Comparison of ENCODE assay signal across 17 cellular contexts in the genomic region with DNA sequence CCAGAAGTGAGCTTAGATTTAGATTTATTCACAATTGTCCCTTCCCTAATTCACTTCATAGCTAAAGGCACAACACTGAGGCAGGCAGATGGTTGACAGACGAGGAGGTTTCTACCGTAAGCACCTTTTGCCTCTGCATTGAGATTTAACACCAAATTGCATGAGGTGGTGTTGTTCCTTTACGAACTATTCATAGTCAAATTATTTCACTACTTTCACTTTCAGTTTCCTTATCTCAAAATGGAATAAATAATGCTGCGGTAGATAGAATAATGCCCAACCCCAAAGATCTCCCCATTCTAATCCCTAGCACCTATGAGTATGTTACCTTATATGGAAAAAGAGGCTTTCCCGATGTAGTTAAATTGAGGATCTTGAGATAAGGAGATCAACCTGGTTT. TPM values are rescaled to one million over a fixed set of nuclear protein-coding genes. Genes with fewer than 3 reads are reported as not detected.
DNase-seq lines count a peak whose midpoint lies in the region; ATAC-seq and TF ChIP-seq lines count a peak whose summit lies in the region.
"Had no signal": no experiment of that assay in that cellular context is flagged by ENCODE, and none has a peak within 500 bp of the region (broad histone marks: within the 10 kb centered on the region; RNA-seq: fewer than 3 reads in every experiment).

No MANE protein-coding gene starts in this region.

- no peak for ATAC-seq in stimulated activated naive CD8-positive, alpha-beta T cell treated with anti-CD3 and anti-CD28 coated beads, Interleukin-15, Interleukin-2, amounts not matched to agents 100 U/mL and 50 U/mL, for 24 hours
- ATAC-seq in Panc1 (no peak), GM18909 (IDR thresholded peaks at IDR 0.05; ENCODE audit: poor library complexity, unreplicated experiment) (no peak), mucosa of descending colon (no peak)

- H3K36me3 ChIP-seq in Panc1 (ENCODE audit: control insufficient read depth, insufficient read depth, low read length) (no peaks in the 10 kb centered on the region), mucosa of descending colon (ENCODE audit: low read depth) (no peaks in the 10 kb centered on the region), BE2C (no peaks in the 10 kb centered on the region)
- H3K36me3 ChIP-seq: uterus had no signal

- CTCF ChIA-PET in Panc1 (lab: Charles Lee), result no interaction called here

- POLR2A ChIA-PET in Panc1 (lab: Charles Lee), result no interaction called here

- no peaks in the 10 kb centered on the region for H3K36me3 Mint-ChIP-seq in stimulated activated naive CD8-positive, alpha-beta T cell treated with anti-CD3 and anti-CD28 coated beads, Interleukin-15, Interleukin-2, amounts not matched to agents 100 ng/mL and 50 ng/mL, for 24 hours (ENCODE audit: low read depth)
- H3K36me3 Mint-ChIP-seq in immature natural killer cell, result no peaks in the 10 kb centered on the region

- no peaks in the 10 kb centered on the region for H3K9me3 ChIP-seq in Panc1 (ENCODE audit: control insufficient read depth, insufficient read depth, low read depth, low read length)
- H3K9me3 ChIP-seq in mucosa of descending colon, result no peaks in the 10 kb centered on the region
- no peaks in the 10 kb centered on the region for H3K9me3 ChIP-seq in BE2C
- H3K9me3 ChIP-seq: uterus had no signal

- H3K4me1 Mint-ChIP-seq in stimulated activated naive CD8-positive, alpha-beta T cell treated with anti-CD3 and anti-CD28 coated beads, Interleukin-15, Interleukin-2, amounts not matched to agents 100 ng/mL and 50 ng/mL, for 24 hours (ENCODE audit: low read depth), result peaks cover 12% of the 10 kb centered on the region
- peaks cover 9 to 12% of the 10 kb centered on the region in 2 donors for H3K4me1 Mint-ChIP-seq in immature natural killer cell

- TF ChIP-seq CTCF in Panc1 (IDR thresholded peaks at IDR 0.05) (no peak), mucosa of descending colon (IDR thresholded peaks at IDR 0.05) (no peak), BE2C (IDR thresholded peaks at IDR 0.05; ENCODE audit: low read depth, low read length) (no peak)

- in situ Hi-C loops in Panc1 (cut with HindIII; ENCODE audit: low pct_unique_long_range_greater_than_20kb, low sequenced_read_pairs), result no loop called here

- peaks cover 4% of the 10 kb centered on the region for H3K27me3 Mint-ChIP-seq in stimulated activated naive CD8-positive, alpha-beta T cell treated with anti-CD3 and anti-CD28 coated beads, Interleukin-15, Interleukin-2, amounts not matched to agents 100 ng/mL and 50 ng/mL, for 24 hours
- peaks cover 0 to 2% (median 0%) of the 10 kb centered on the region in 3 donors for H3K27me3 Mint-ChIP-seq in immature natural killer cell (ENCODE audit: low read depth in 3 of 3)

- H3K27ac Mint-ChIP-seq in stimulated activated naive CD8-positive, alpha-beta T cell treated with anti-CD3 and anti-CD28 coated beads, Interleukin-15, Interleukin-2, amounts not matched to agents 100 ng/mL and 50 ng/mL, for 24 hours, result no peak overlapping the region
- H3K27ac Mint-ChIP-seq in immature natural killer cell, result peak overlapping the region in 1 of 6 donors; percentile 17

- H3K9me3 Mint-ChIP-seq in stimulated activated naive CD8-positive, alpha-beta T cell treated with anti-CD3 and anti-CD28 coated beads, Interleukin-15, Interleukin-2, amounts not matched to agents 100 ng/mL and 50 ng/mL, for 24 hours, result no peaks in the 10 kb centered on the region
- H3K9me3 Mint-ChIP-seq in immature natural killer cell, result peaks cover 0 to 4% (median under 1%) of the 10 kb centered on the region in 6 donors

- no peaks in the 10 kb centered on the region for H3K4me1 ChIP-seq in Panc1 (ENCODE audit: control insufficient read depth, insufficient read depth, low read length)
- no peaks in the 10 kb centered on the region for H3K4me1 ChIP-seq in mucosa of descending colon (ENCODE audit: low read depth)
- no peaks in the 10 kb centered on the region for H3K4me1 ChIP-seq in BE2C
- H3K4me1 ChIP-seq: uterus had no signal

- no peak overlapping the region for H3K27ac ChIP-seq in Panc1 (ENCODE audit: low read length)
- H3K27ac ChIP-seq: uterus had no signal

- peak overlapping the region; percentile 32 for H3K4me3 Mint-ChIP-seq in stimulated activated naive CD8-positive, alpha-beta T cell treated with anti-CD3 and anti-CD28 coated beads, Interleukin-15, Interleukin-2, amounts not matched to agents 100 ng/mL and 50 ng/mL, for 24 hours
- H3K4me3 Mint-ChIP-seq in immature natural killer cell, result peak overlapping the region in 3 of 5 donors; percentile 9 to 35 (median 27)

- H3K27me3 ChIP-seq in Panc1 (ENCODE audit: control insufficient read depth, insufficient read depth, low read length) (no peaks in the 10 kb centered on the region), BE2C (no peaks in the 10 kb centered on the region)
- H3K27me3 ChIP-seq: uterus had no signal

- H3K4me3 ChIP-seq in Panc1 (ENCODE audit: low read depth in 2 of 2, low read length in 2 of 2), result peak overlapping the region; percentile 4 to 21; a peak in 1 of 4 replicates
- no peak overlapping the region for H3K4me3 ChIP-seq in mucosa of descending colon
- no peak overlapping the region for H3K4me3 ChIP-seq in BE2C (ENCODE audit: low read depth, low read length)
- H3K4me3 ChIP-seq: uterus had no signal

- no TSS peak for BruUV-seq in Panc1 (replicated peaks; lab: Mats Ljungman, UMichigan)

- DNase-seq in stimulated activated naive CD8-positive, alpha-beta T cell treated with anti-CD3 and anti-CD28 coated beads, Interleukin-15, Interleukin-2, amounts not matched to agents 100 U/mL and 50 U/mL, for 24 hours, result no peak
- no peak for DNase-seq in Panc1 (ENCODE audit: low read depth, low spot score)
- no peak for DNase-seq in immature natural killer cell
- DNase-seq in OCI-M2 (lab: John Stamatoyannopoulos, UW; ENCODE audit: unreplicated experiment), result no peak
- DNase-seq in mucosa of descending colon, result no peak
- DNase-seq in BE2C, result no peak
- DNase-seq: activated CD4-positive, CD25-positive, alpha-beta regulatory T cell; activated effector memory CD4-positive, alpha-beta T cell treated with anti-CD3 and anti-CD28 coated beads, Interleukin-2, amount 50 U/mL, for 16 hours; C1 segment of cervical spinal cord; Kasumi-1; kidney; NCI-H2029 treated with DMSO at 0.1 percent for 48 hours; uterus had no signal

- intact Hi-C loops in Panc1 (cut with micrococcal nuclease; ENCODE audit: unreplicated experiment), result no loop called here
- intact Hi-C loops in mucosa of descending colon (cut with DNase I, micrococcal nuclease), result no loop called here

RNA-seq across cellular contexts. Expression of gene LINC00305, which starts 58.9 kb away (rescaled TPM):
- not detected for total RNA-seq in Panc1 (2021; ENCODE audit: unreplicated experiment)
- polyA plus RNA-seq in Panc1 (2012; ENCODE audit: insufficient read length), result not detected
- polyA plus RNA-seq in immature natural killer cell, result not detected
- total RNA-seq in mucosa of descending colon, result not detected
- polyA plus RNA-seq in BE2C (2012; ENCODE audit: insufficient read depth, insufficient read length, low read depth), result not detected
- total RNA-seq: bronchial epithelial cell, kidney, pulmonary artery endothelial cell had no signal

Comparison
In these comparisons a context has a peak if more than half of its experiments do, and no peak if none do; other contexts are left out.
1. H3K4me3 ChIP-seq: peak in Panc1 (2 of 2); none in mucosa of descending colon (single experiment) and BE2C (single experiment).